Comparison of ENCODE assay signal across 23 cellular contexts in the genomic region with DNA sequence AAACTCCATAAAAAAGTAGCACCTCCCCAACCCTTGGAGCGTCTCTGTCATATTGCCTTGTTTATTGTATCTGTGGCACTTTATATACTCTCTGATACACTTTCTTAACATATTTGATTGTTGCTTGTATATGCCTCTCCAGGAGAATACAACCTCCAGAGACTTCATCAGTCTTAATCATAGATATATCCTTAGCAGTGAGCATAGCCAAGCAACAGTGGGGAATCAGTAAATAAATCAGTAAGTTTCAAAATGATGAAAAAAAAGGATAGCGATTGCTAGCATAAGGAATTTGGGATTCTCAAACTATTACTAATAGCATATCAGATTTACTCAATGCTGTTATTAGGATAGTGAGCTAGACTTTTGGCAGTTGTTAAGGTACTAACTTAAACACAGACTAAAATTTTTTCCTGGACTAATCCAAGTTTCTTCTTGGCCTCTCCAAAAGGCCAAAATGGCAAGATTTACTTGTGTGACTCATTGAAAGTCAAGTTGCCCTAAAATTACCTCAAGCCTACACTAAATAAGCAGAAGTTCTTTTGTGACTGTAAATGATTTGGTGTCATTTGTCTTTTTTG.
"Had no signal": no experiment of that assay in that cellular context is flagged by ENCODE, and none has a peak within 500 bp of the region (broad histone marks: within the 10 kb centered on the region; RNA-seq: fewer than 3 reads in every experiment).

No MANE protein-coding gene starts in this region.

- H3K27ac ChIP-seq: breast epithelium, coronary artery, esophagus muscularis mucosa, left ventricle myocardium inferior, neural progenitor cell, psoas muscle, right atrium auricular region, thoracic aorta, vagina had no signal

- H3K9me3 ChIP-seq: breast epithelium, esophagus muscularis mucosa, left ventricle myocardium inferior, psoas muscle, right atrium auricular region, thoracic aorta, vagina had no signal

- H3K4me3 ChIP-seq: breast epithelium, coronary artery, esophagus muscularis mucosa, left ventricle myocardium inferior, neural progenitor cell, psoas muscle, right atrium auricular region, thoracic aorta, vagina had no signal

- ATAC-seq: activated T-cell treated with anti-CD3 and anti-CD28 coated beads, Interleukin-2, amount 50 U/mL, for 4 hours; naive thymus-derived CD8-positive, alpha-beta T cell; psoas muscle; WTC11 had no signal

- H3K36me3 ChIP-seq: breast epithelium, esophagus muscularis mucosa, neural progenitor cell, right atrium auricular region, thoracic aorta, vagina had no signal

- H3K27ac Mint-ChIP-seq: activated naive CD8-positive, alpha-beta T cell treated with anti-CD3 and anti-CD28 coated beads for 36 hours; naive thymus-derived CD8-positive, alpha-beta T cell; neural progenitor cell; stimulated activated memory B cell treated with anti-CD40 and anti-IgM and Interleukin-4, amounts not matched to agents 10 μg/mL and 1 μg/mL and 100 μg/mL, for 72 hours; T-helper 1 cell treated with Interleukin-12 subunit alpha and Interleukin-12 subunit beta and Interleukin-4 antibody, amounts not matched to agents 30 μg/mL and 1 μg/mL, for 36 hours; type B pancreatic cell; WTC11 had no signal

- H3K9me3 Mint-ChIP-seq: activated naive CD8-positive, alpha-beta T cell treated with anti-CD3 and anti-CD28 coated beads for 36 hours; activated T-cell treated with anti-CD3 and anti-CD28 coated beads, Interleukin-2, amount 50 U/mL, for 4 hours; naive thymus-derived CD8-positive, alpha-beta T cell; neural progenitor cell; stimulated activated memory B cell treated with anti-CD40 and anti-IgM and Interleukin-4, amounts not matched to agents 10 μg/mL and 1 μg/mL and 100 μg/mL, for 72 hours; T-helper 1 cell treated with Interleukin-12 subunit alpha and Interleukin-12 subunit beta and Interleukin-4 antibody, amounts not matched to agents 30 μg/mL and 1 μg/mL, for 36 hours; WTC11 had no signal

- H3K27me3 ChIP-seq: esophagus muscularis mucosa, neural progenitor cell, right atrium auricular region, vagina had no signal

- DNase-seq: activated CD4-positive, alpha-beta T cell treated with anti-CD3 and anti-CD28 coated beads, Interleukin-2, amount 50 U/mL, for 4 hours; activated CD8-positive, alpha-beta memory T cell treated with anti-CD3 and anti-CD28 coated beads, Interleukin-2, amount 50 U/mL, for 48 hours; activated naive CD4-positive, alpha-beta T cell treated with Interleukin-2 at 50 U/mL for 16 hours; activated naive CD8-positive, alpha-beta T cell treated with anti-CD3 and anti-CD28 coated beads for 36 hours; activated T-cell treated with anti-CD3 and anti-CD28 coated beads, Interleukin-2, amount 50 U/mL, for 4 hours; hippocampal formation; kidney glomerular epithelial cell; left ventricle myocardium inferior; naive thymus-derived CD8-positive, alpha-beta T cell; psoas muscle; stimulated activated CD4-positive, alpha-beta T cell treated with anti-CD3 and anti-CD28 coated beads, Interleukin-12 subunit alpha, Interleukin-12 subunit beta, amount 100 ng/mL, for 4 hours; T1000 had no signal

- H3K9ac ChIP-seq: neural progenitor cell had no signal

- H3K4me3 Mint-ChIP-seq: activated naive CD8-positive, alpha-beta T cell treated with anti-CD3 and anti-CD28 coated beads for 36 hours; activated T-cell treated with anti-CD3 and anti-CD28 coated beads, Interleukin-2, amount 50 U/mL, for 4 hours; naive thymus-derived CD8-positive, alpha-beta T cell; neural progenitor cell; stimulated activated memory B cell treated with anti-CD40 and anti-IgM and Interleukin-4, amounts not matched to agents 10 μg/mL and 1 μg/mL and 100 μg/mL, for 72 hours; T-helper 1 cell treated with Interleukin-12 subunit alpha and Interleukin-12 subunit beta and Interleukin-4 antibody, amounts not matched to agents 30 μg/mL and 1 μg/mL, for 36 hours; type B pancreatic cell; WTC11 had no signal

- H3K4me1 ChIP-seq: breast epithelium, neural progenitor cell, psoas muscle had no signal

- H3K27me3 Mint-ChIP-seq: activated naive CD8-positive, alpha-beta T cell treated with anti-CD3 and anti-CD28 coated beads for 36 hours; stimulated activated memory B cell treated with anti-CD40 and anti-IgM and Interleukin-4, amounts not matched to agents 10 μg/mL and 1 μg/mL and 100 μg/mL, for 72 hours; type B pancreatic cell had no signal

- H3K36me3 Mint-ChIP-seq: activated naive CD8-positive, alpha-beta T cell treated with anti-CD3 and anti-CD28 coated beads for 36 hours; naive thymus-derived CD8-positive, alpha-beta T cell; neural progenitor cell; stimulated activated memory B cell treated with anti-CD40 and anti-IgM and Interleukin-4, amounts not matched to agents 10 μg/mL and 1 μg/mL and 100 μg/mL, for 72 hours; WTC11 had no signal

- H3K4me1 Mint-ChIP-seq: activated naive CD8-positive, alpha-beta T cell treated with anti-CD3 and anti-CD28 coated beads for 36 hours; neural progenitor cell; stimulated activated memory B cell treated with anti-CD40 and anti-IgM and Interleukin-4, amounts not matched to agents 10 μg/mL and 1 μg/mL and 100 μg/mL, for 72 hours had no signal
